13 cellular contexts compared by ENCODE assay signal in the genomic region with DNA sequence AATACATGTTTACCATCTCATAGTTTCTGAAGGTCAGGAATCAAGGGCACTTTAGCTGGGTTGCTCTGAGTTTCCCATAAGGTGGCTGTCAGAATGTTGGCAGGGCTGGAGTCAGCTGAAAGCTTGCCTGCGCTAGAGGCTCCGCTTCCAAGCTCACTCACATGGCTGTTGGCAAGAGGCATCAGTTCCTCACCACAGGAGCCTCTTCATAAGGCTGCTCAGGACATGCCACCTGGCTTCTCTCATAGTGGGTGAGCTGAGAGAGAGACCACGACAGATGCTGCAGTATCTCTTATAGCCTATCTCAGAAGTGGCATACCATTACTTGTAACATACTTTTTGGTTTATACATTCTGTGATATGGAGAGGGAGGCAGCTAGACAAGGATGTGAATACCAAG. TPM values are rescaled to one million over a fixed set of nuclear protein-coding genes. Genes with fewer than 3 reads are reported as not detected.
DNase-seq lines count a peak whose midpoint lies in the region; ATAC-seq and TF ChIP-seq lines count a peak whose summit lies in the region.
"Had no signal": no experiment of that assay in that cellular context is flagged by ENCODE, and none has a peak within 500 bp of the region (broad histone marks: within the 10 kb centered on the region; RNA-seq: fewer than 3 reads in every experiment).

No MANE protein-coding gene starts in this region.

- H3K36me3 Mint-ChIP-seq in type B pancreatic cell (peaks cover 7% of the 10 kb centered on the region), immature natural killer cell (peaks cover 0 to 6% (median 3%) of the 10 kb centered on the region in 3 donors)
- H3K36me3 Mint-ChIP-seq: activated naive CD8-positive, alpha-beta T cell had no signal

- no peak overlapping the region for H3K27ac Mint-ChIP-seq in type B pancreatic cell
- H3K27ac Mint-ChIP-seq in immature natural killer cell = no peak overlapping the region
- H3K27ac Mint-ChIP-seq: activated naive CD8-positive, alpha-beta T cell; B cell had no signal

- DNase-seq in DMS79 (lab: John Stamatoyannopoulos, UW) (peak; percentile 40), NCI-H2171 (lab: John Stamatoyannopoulos, UW) (peak; percentile 87), choroid plexus epithelial cell (ENCODE audit: low read depth) (peak; percentile 45), type B pancreatic cell (ENCODE audit: extremely low spot score, unreplicated experiment) (no peak), immature natural killer cell (no peak)
- DNase-seq: activated CD4-positive, alpha-beta T cell treated with anti-CD3 and anti-CD28 coated beads, Interleukin-2, amount 50 U/mL, for 1 hour; trophoblast cell had no signal

- H3K27me3 Mint-ChIP-seq in type B pancreatic cell (no peaks in the 10 kb centered on the region), immature natural killer cell (ENCODE audit: low read depth in 3 of 3) (no peaks in the 10 kb centered on the region)
- H3K27me3 Mint-ChIP-seq: activated naive CD8-positive, alpha-beta T cell; B cell had no signal

- no peaks in the 10 kb centered on the region for H3K27me3 ChIP-seq in muscle layer of colon (ENCODE audit: control insufficient read depth in 1 of 2, insufficient read depth in 2 of 2, low read length in 2 of 2)

- peak overlapping the region; percentile 56 for H3K27ac ChIP-seq in muscle layer of colon (ENCODE audit: low read depth, low read length)
- H3K27ac ChIP-seq: epithelial cell of prostate had no signal

- no peaks in the 10 kb centered on the region for H3K36me3 ChIP-seq in muscle layer of colon (ENCODE audit: insufficient read depth, low read length)

- H3K4me1 Mint-ChIP-seq in type B pancreatic cell (ENCODE audit: unreplicated experiment) = peaks cover 8% of the 10 kb centered on the region
- H3K4me1 Mint-ChIP-seq in immature natural killer cell = peaks cover 5 to 34% of the 10 kb centered on the region in 2 donors

- no peaks in the 10 kb centered on the region for H3K9me3 Mint-ChIP-seq in type B pancreatic cell
- H3K9me3 Mint-ChIP-seq in immature natural killer cell = no peaks in the 10 kb centered on the region

- H3K4me3 Mint-ChIP-seq in type B pancreatic cell (no peak overlapping the region), immature natural killer cell (no peak overlapping the region)
- H3K4me3 Mint-ChIP-seq: activated naive CD8-positive, alpha-beta T cell; B cell had no signal

- H3K9me3 ChIP-seq in muscle layer of colon (ENCODE audit: low read length) = no peaks in the 10 kb centered on the region

- no peak overlapping the region for H3K4me3 ChIP-seq in choroid plexus epithelial cell (ENCODE audit: low read depth, low read length)
- no peak overlapping the region for H3K4me3 ChIP-seq in muscle layer of colon (ENCODE audit: low read depth in 1 of 2, low read length in 2 of 2)

- TF ChIP-seq CTCF in choroid plexus epithelial cell (conservative IDR thresholded peaks at IDR 0.05; ENCODE audit: low read depth, low read length) (no peak), type B pancreatic cell (conservative IDR thresholded peaks at IDR 0.05) (no peak)

- ATAC-seq in HG03025 (IDR thresholded peaks at IDR 0.05; ENCODE audit: low FRiP score, unreplicated experiment) (no peak), HG03457 (IDR thresholded peaks at IDR 0.05; ENCODE audit: unreplicated experiment) (no peak)

- no peak overlapping the region for H3K9ac ChIP-seq in muscle layer of colon (ENCODE audit: low read length)

- H3K4me1 ChIP-seq in muscle layer of colon (ENCODE audit: insufficient read depth, low read length) = peaks cover 13% of the 10 kb centered on the region

RNA-seq across cellular contexts. Expression of a gene that starts 7.2 kb away (rescaled TPM):
- total RNA-seq in type B pancreatic cell (ENCODE audit: low replicate concordance) = 110 and 123 TPM in 2 replicates
- 10 to 100 TPM; 72.3 to 96.8 (median 74.9) TPM for polyA plus RNA-seq in immature natural killer cell

RNA-seq across cellular contexts. Expression of a gene that starts 7.5 kb away (rescaled TPM):
- 125 and 137 TPM in 2 replicates for total RNA-seq in type B pancreatic cell (ENCODE audit: low replicate concordance)
- polyA plus RNA-seq in immature natural killer cell = 100 to 1,000 TPM in 2 of 3 donors, 10 to 100 TPM in 1; 94.4 to 132 (median 118) TPM

Comparison
In these comparisons a context has a peak if more than half of its experiments do, and no peak if none do; other contexts are left out.
1. DNase-seq: peak in DMS79 (single experiment), NCI-H2171 (single experiment) and choroid plexus epithelial cell (single experiment); none in type B pancreatic cell (single experiment) and immature natural killer cell (0 of 3).